1 cellular context compared by ENCODE assay signal in genomic region chr3:47163990-47164848, GRCh38.
TF ChIP-seq lines count a peak whose summit lies in the region.

TSS of gene SETD2 (minus strand) at chr3:47164113. CDS start at chr3:47163924, 189 bp downstream.

TF ChIP-seq in HepG2, 621 proteins besides CTCF, POLR2A, EP300 and RAD21 (continued from another document and continues in another):
- no peak for TF ChIP-seq ZFYVE20 (CRISPR knock-in tag; IDR thresholded peaks at IDR 0.05; ENCODE audit: borderline replicate concordance, low read depth)
- TF ChIP-seq ZFP41 (CRISPR knock-in tag; IDR thresholded peaks at IDR 0.05; ENCODE audit: borderline replicate concordance), result 0 out of 2 replicates have a peak, but pooled peaks have one; percentile 29
- peak; percentile 79; the same call in 1 of the 2 replicates for TF ChIP-seq HOXA3 (CRISPR knock-in tag; IDR thresholded peaks at IDR 0.05)
- TF ChIP-seq KDM5B (CRISPR knock-in tag; IDR thresholded peaks at IDR 0.05; ENCODE audit: borderline replicate concordance), result no peak; the same call in 1 of the 2 replicates
- TF ChIP-seq, protein P1, sequence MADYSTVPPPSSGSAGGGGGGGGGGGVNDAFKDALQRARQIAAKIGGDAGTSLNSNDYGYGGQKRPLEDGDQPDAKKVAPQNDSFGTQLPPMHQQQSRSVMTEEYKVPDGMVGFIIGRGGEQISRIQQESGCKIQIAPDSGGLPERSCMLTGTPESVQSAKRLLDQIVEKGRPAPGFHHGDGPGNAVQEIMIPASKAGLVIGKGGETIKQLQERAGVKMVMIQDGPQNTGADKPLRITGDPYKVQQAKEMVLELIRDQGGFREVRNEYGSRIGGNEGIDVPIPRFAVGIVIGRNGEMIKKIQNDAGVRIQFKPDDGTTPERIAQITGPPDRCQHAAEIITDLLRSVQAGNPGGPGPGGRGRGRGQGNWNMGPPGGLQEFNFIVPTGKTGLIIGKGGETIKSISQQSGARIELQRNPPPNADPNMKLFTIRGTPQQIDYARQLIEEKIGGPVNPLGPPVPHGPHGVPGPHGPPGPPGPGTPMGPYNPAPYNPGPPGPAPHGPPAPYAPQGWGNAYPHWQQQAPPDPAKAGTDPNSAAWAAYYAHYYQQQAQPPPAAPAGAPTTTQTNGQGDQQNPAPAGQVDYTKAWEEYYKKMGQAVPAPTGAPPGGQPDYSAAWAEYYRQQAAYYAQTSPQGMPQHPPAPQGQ (CRISPR knock-in tag; IDR thresholded peaks at IDR 0.05; ENCODE audit: borderline replicate concordance), result no peak
- TF ChIP-seq ZNF576 (CRISPR knock-in tag; IDR thresholded peaks at IDR 0.05), result no peak
- TF ChIP-seq ZFP36 (IDR thresholded peaks at IDR 0.05; ENCODE audit: borderline replicate concordance, low read depth, low read length, partially characterized antibody), result no peak
- TF ChIP-seq, protein P2, sequence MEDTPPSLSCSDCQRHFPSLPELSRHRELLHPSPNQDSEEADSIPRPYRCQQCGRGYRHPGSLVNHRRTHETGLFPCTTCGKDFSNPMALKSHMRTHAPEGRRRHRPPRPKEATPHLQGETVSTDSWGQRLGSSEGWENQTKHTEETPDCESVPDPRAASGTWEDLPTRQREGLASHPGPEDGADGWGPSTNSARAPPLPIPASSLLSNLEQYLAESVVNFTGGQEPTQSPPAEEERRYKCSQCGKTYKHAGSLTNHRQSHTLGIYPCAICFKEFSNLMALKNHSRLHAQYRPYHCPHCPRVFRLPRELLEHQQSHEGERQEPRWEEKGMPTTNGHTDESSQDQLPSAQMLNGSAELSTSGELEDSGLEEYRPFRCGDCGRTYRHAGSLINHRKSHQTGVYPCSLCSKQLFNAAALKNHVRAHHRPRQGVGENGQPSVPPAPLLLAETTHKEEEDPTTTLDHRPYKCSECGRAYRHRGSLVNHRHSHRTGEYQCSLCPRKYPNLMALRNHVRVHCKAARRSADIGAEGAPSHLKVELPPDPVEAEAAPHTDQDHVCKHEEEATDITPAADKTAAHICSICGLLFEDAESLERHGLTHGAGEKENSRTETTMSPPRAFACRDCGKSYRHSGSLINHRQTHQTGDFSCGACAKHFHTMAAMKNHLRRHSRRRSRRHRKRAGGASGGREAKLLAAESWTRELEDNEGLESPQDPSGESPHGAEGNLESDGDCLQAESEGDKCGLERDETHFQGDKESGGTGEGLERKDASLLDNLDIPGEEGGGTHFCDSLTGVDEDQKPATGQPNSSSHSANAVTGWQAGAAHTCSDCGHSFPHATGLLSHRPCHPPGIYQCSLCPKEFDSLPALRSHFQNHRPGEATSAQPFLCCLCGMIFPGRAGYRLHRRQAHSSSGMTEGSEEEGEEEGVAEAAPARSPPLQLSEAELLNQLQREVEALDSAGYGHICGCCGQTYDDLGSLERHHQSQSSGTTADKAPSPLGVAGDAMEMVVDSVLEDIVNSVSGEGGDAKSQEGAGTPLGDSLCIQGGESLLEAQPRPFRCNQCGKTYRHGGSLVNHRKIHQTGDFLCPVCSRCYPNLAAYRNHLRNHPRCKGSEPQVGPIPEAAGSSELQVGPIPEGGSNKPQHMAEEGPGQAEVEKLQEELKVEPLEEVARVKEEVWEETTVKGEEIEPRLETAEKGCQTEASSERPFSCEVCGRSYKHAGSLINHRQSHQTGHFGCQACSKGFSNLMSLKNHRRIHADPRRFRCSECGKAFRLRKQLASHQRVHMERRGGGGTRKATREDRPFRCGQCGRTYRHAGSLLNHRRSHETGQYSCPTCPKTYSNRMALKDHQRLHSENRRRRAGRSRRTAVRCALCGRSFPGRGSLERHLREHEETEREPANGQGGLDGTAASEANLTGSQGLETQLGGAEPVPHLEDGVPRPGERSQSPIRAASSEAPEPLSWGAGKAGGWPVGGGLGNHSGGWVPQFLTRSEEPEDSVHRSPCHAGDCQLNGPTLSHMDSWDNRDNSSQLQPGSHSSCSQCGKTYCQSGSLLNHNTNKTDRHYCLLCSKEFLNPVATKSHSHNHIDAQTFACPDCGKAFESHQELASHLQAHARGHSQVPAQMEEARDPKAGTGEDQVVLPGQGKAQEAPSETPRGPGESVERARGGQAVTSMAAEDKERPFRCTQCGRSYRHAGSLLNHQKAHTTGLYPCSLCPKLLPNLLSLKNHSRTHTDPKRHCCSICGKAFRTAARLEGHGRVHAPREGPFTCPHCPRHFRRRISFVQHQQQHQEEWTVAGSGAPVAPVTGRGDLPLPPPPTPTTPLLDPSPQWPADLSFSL (CRISPR knock-in tag; IDR thresholded peaks at IDR 0.05), result 0 out of 2 replicates have a peak, but pooled peaks have one; percentile 27
- no peak for TF ChIP-seq ZBTB7A (CRISPR knock-in tag; IDR thresholded peaks at IDR 0.05)
- TF ChIP-seq SRY (CRISPR knock-in tag; IDR thresholded peaks at IDR 0.05), result no peak; the same call in 1 of the 2 replicates
- TF ChIP-seq, protein P3, sequence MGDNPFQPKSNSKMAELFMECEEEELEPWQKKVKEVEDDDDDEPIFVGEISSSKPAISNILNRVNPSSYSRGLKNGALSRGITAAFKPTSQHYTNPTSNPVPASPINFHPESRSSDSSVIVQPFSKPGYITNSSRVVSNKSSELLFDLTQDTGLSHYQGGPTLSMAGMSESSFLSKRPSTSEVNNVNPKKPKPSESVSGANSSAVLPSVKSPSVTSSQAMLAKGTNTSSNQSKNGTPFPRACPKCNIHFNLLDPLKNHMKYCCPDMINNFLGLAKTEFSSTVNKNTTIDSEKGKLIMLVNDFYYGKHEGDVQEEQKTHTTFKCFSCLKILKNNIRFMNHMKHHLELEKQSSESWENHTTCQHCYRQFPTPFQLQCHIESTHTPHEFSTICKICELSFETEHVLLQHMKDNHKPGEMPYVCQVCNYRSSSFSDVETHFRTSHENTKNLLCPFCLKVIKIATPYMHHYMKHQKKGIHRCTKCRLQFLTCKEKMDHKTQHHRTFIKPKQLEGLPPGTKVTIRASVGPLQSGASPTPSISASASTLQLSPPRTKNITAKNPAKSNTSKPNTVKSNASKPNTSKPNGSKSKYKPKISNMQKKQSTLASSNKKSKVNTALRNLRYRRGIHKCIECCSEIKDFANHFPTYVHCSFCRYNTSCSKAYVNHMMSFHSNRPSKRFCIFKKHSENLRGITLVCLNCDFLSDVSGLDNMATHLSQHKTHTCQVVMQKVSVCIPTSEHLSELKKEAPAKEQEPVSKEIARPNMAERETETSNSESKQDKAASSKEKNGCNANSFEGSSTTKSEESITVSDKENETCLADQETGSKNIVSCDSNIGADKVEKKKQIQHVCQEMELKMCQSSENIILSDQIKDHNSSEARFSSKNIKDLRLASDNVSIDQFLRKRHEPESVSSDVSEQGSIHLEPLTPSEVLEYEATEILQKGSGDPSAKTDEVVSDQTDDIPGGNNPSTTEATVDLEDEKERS (CRISPR knock-in tag; IDR thresholded peaks at IDR 0.05), result no peak
- TF ChIP-seq ZNF773 (CRISPR knock-in tag; IDR thresholded peaks at IDR 0.05; ENCODE audit: borderline replicate concordance), result no peak
- TF ChIP-seq ZNF749 (CRISPR knock-in tag; IDR thresholded peaks at IDR 0.05; ENCODE audit: borderline replicate concordance), result no peak
- TF ChIP-seq JARID2 (CRISPR knock-in tag; IDR thresholded peaks at IDR 0.05; ENCODE audit: insufficient replicate concordance), result no peak
- no peak for TF ChIP-seq BCLAF1 (IDR thresholded peaks at IDR 0.05)
- TF ChIP-seq, protein P4, sequence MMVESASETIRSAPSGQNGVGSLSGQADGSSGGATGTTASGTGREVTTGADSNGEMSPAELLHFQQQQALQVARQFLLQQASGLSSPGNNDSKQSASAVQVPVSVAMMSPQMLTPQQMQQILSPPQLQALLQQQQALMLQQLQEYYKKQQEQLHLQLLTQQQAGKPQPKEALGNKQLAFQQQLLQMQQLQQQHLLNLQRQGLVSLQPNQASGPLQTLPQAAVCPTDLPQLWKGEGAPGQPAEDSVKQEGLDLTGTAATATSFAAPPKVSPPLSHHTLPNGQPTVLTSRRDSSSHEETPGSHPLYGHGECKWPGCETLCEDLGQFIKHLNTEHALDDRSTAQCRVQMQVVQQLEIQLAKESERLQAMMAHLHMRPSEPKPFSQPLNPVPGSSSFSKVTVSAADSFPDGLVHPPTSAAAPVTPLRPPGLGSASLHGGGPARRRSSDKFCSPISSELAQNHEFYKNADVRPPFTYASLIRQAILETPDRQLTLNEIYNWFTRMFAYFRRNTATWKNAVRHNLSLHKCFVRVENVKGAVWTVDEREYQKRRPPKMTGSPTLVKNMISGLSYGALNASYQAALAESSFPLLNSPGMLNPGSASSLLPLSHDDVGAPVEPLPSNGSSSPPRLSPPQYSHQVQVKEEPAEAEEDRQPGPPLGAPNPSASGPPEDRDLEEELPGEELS (CRISPR knock-in tag; IDR thresholded peaks at IDR 0.05), result no peak
- TF ChIP-seq MAFF (IDR thresholded peaks at IDR 0.05; ENCODE audit: low read depth, low read length), result no peak
- TF ChIP-seq CERS6 (CRISPR knock-in tag; IDR thresholded peaks at IDR 0.05), result no peak
- TF ChIP-seq HOXA9 (CRISPR knock-in tag; IDR thresholded peaks at IDR 0.05; ENCODE audit: borderline replicate concordance), result no peak; the same call in 1 of the 2 replicates
- TF ChIP-seq, protein P5, sequence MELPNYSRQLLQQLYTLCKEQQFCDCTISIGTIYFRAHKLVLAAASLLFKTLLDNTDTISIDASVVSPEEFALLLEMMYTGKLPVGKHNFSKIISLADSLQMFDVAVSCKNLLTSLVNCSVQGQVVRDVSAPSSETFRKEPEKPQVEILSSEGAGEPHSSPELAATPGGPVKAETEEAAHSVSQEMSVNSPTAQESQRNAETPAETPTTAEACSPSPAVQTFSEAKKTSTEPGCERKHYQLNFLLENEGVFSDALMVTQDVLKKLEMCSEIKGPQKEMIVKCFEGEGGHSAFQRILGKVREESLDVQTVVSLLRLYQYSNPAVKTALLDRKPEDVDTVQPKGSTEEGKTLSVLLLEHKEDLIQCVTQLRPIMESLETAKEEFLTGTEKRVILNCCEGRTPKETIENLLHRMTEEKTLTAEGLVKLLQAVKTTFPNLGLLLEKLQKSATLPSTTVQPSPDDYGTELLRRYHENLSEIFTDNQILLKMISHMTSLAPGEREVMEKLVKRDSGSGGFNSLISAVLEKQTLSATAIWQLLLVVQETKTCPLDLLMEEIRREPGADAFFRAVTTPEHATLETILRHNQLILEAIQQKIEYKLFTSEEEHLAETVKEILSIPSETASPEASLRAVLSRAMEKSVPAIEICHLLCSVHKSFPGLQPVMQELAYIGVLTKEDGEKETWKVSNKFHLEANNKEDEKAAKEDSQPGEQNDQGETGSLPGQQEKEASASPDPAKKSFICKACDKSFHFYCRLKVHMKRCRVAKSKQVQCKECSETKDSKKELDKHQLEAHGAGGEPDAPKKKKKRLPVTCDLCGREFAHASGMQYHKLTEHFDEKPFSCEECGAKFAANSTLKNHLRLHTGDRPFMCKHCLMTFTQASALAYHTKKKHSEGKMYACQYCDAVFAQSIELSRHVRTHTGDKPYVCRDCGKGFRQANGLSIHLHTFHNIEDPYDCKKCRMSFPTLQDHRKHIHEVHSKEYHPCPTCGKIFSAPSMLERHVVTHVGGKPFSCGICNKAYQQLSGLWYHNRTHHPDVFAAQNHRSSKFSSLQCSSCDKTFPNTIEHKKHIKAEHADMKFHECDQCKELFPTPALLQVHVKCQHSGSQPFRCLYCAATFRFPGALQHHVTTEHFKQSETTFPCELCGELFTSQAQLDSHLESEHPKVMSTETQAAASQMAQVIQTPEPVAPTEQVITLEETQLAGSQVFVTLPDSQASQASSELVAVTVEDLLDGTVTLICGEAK (IDR thresholded peaks at IDR 0.05), result no peak
- TF ChIP-seq, protein P5 (CRISPR knock-in tag; IDR thresholded peaks at IDR 0.05), result peak; percentile 50
- TF ChIP-seq HOXA7 (CRISPR knock-in tag; IDR thresholded peaks at IDR 0.05), result no peak
- no peak for TF ChIP-seq ZNF761 (CRISPR knock-in tag; conservative IDR thresholded peaks at IDR 0.05)
